In the genomic region with DNA sequence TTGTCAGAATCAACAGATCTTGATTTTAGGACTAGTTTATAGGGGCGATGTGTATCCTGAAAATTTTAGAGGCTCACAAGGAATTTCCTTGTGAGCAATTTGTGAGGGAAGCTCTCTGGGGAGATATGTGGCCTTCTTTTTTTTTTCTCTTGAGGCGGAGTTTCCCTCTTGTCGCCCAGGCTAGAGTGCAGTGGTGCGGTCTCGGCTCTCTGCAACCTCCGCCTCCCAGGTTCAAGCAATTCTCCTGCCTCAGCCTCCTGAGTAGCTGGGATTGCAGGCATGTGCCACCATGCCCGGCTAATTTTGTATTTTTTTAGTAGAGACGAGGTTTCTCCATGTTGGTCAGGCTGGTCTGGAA, we compare ENCODE assay signal across 8 cellular contexts. TPM values are rescaled to one million over a fixed set of nuclear protein-coding genes. Genes with fewer than 3 reads are reported as not detected.
DNase-seq lines count a peak whose midpoint lies in the region; ATAC-seq and TF ChIP-seq lines count a peak whose summit lies in the region.
"Not testable (repeated sequence)": the region's sequence is repeated elsewhere in the genome, so short reads cannot be mapped to it uniquely, and the experiment has no call there.

No MANE protein-coding gene starts in this region.

- H3K9ac ChIP-seq in HUES64 (ENCODE audit: low read depth, low read length), result not testable (repeated sequence)

- DNase-seq in CD8-positive, alpha-beta memory T cell; SJCRH30; activated T-cell treated with anti-CD3 and anti-CD28 coated beads, Interleukin-2, amount 50 U/mL, for 24 hours; breast epithelium (ENCODE audit: low spot score in 2 of 2); left ventricle myocardium inferior; neural crest cell (ENCODE audit: low read depth, low spot score); upper lobe of right lung: not testable (repeated sequence)

- not testable (repeated sequence) for H3K27me3 ChIP-seq in CD8-positive, alpha-beta memory T cell (ENCODE audit: insufficient read depth, low read length, poor library complexity, severe bottlenecking); HUES64 (ENCODE audit: insufficient read depth, low read length); SJCRH30; breast epithelium; left ventricle myocardium inferior (ENCODE audit: low read depth); upper lobe of right lung

- H3K4me3 ChIP-seq in CD8-positive, alpha-beta memory T cell (ENCODE audit: low read length), result not testable (repeated sequence)
- H3K4me3 ChIP-seq in HUES64 (ENCODE audit: low read length), result peak overlapping the region; percentile 94
- H3K4me3 ChIP-seq in SJCRH30, result peak overlapping the region; percentile 87; the same call in 1 of the 2 replicates
- H3K4me3 ChIP-seq in breast epithelium, result peak overlapping the region in 2 of 3 donors; percentile 92 to 97
- peak overlapping the region; percentile 98 for H3K4me3 ChIP-seq in left ventricle myocardium inferior
- peak overlapping the region; percentile 75 for H3K4me3 ChIP-seq in upper lobe of right lung

- H3K9me3 Mint-ChIP-seq in CD8-positive, alpha-beta memory T cell; activated T-cell treated with anti-CD3 and anti-CD28 coated beads, Interleukin-2, amount 50 U/mL, for 24 hours; neural crest cell: not testable (repeated sequence)

- POLR2A ChIA-PET in CD8-positive, alpha-beta memory T cell (lab: Charles Lee), result interaction anchor here (0.8 kb wide), 1 partner anchor 199 kb away, joined by 3 read pairs; no protein-coding TSS in a partner anchor

- H3K27ac ChIP-seq in CD8-positive, alpha-beta memory T cell (ENCODE audit: low read depth, low read length); HUES64 (ENCODE audit: low read depth, low read length); SJCRH30; breast epithelium; left ventricle myocardium inferior (replicated peaks); upper lobe of right lung: not testable (repeated sequence)

- H3K36me3 Mint-ChIP-seq in CD8-positive, alpha-beta memory T cell, result peaks cover 4 to 39% (median 7%) of the 10 kb centered on the region in 3 donors
- peaks cover 61% of the 10 kb centered on the region for H3K36me3 Mint-ChIP-seq in activated T-cell treated with anti-CD3 and anti-CD28 coated beads, Interleukin-2, amount 50 U/mL, for 24 hours (ENCODE audit: low read depth)
- H3K36me3 Mint-ChIP-seq in neural crest cell (ENCODE audit: low read depth), result not testable (repeated sequence)

- H3K27ac Mint-ChIP-seq in CD8-positive, alpha-beta memory T cell, result peak overlapping the region in 5 of 8 donors; percentile 42 to 99 (median 98)
- H3K27ac Mint-ChIP-seq in activated T-cell treated with anti-CD3 and anti-CD28 coated beads, Interleukin-2, amount 50 U/mL, for 24 hours, result peak overlapping the region; percentile 100
- H3K27ac Mint-ChIP-seq in neural crest cell (ENCODE audit: unreplicated experiment), result peak overlapping the region; percentile 35

- CTCF ChIA-PET in CD8-positive, alpha-beta memory T cell (lab: Charles Lee), result interaction anchor here (0.9 to 9.2 kb wide), 3 partner anchors 33 to 92 kb away, joined by 3 to 174 read pairs (median 4); no protein-coding TSS in a partner anchor

- ATAC-seq in upper lobe of right lung, result not testable (repeated sequence)

- peak overlapping the region; percentile 42 to 98 (median 96) for H3K4me3 Mint-ChIP-seq in CD8-positive, alpha-beta memory T cell
- H3K4me3 Mint-ChIP-seq in activated T-cell treated with anti-CD3 and anti-CD28 coated beads, Interleukin-2, amount 50 U/mL, for 24 hours, result peak overlapping the region; percentile 97
- H3K4me3 Mint-ChIP-seq in neural crest cell, result peak overlapping the region; percentile 97

- 95% methylated on average over 8 of the region's 8 CpGs for WGBS in HUES64

- peaks cover 26 to 39% (median 34%) of the 10 kb centered on the region in 3 donors for H3K4me1 Mint-ChIP-seq in CD8-positive, alpha-beta memory T cell
- peaks cover 28% of the 10 kb centered on the region for H3K4me1 Mint-ChIP-seq in activated T-cell treated with anti-CD3 and anti-CD28 coated beads, Interleukin-2, amount 50 U/mL, for 24 hours (ENCODE audit: low read depth)
- H3K4me1 Mint-ChIP-seq in neural crest cell, result peaks cover 13% of the 10 kb centered on the region

- not testable (repeated sequence) for TF ChIP-seq POLR2A in breast epithelium (IDR thresholded peaks at IDR 0.05)

- not testable (repeated sequence) for H3K9me3 ChIP-seq in CD8-positive, alpha-beta memory T cell (ENCODE audit: low read length); HUES64 (ENCODE audit: insufficient read depth, low read depth, low read length); SJCRH30 (replicated peaks); breast epithelium; left ventricle myocardium inferior (replicated peaks); upper lobe of right lung

- not testable (repeated sequence) for H3K4me1 ChIP-seq in CD8-positive, alpha-beta memory T cell (ENCODE audit: insufficient read depth, low read length); HUES64 (ENCODE audit: insufficient read depth, low read length); SJCRH30; breast epithelium
- H3K4me1 ChIP-seq in left ventricle myocardium inferior (peaks cover 33% of the 10 kb centered on the region), upper lobe of right lung (peaks cover 13% of the 10 kb centered on the region)

- intact Hi-C loops in breast epithelium (cut with DNase I; ENCODE audit: low total_unique reads); left ventricle myocardium inferior (cut with micrococcal nuclease); upper lobe of right lung (cut with DNase I): not testable (repeated sequence)

- not testable (repeated sequence) for H3K36me3 ChIP-seq in CD8-positive, alpha-beta memory T cell (ENCODE audit: insufficient read depth, low read length); breast epithelium
- H3K36me3 ChIP-seq in HUES64 (ENCODE audit: insufficient read depth, low read length), result peaks cover 33% of the 10 kb centered on the region
- H3K36me3 ChIP-seq in SJCRH30, result peaks cover 30% of the 10 kb centered on the region
- H3K36me3 ChIP-seq in left ventricle myocardium inferior, result peaks cover 36% of the 10 kb centered on the region
- peaks cover 37% of the 10 kb centered on the region for H3K36me3 ChIP-seq in upper lobe of right lung

- not testable (repeated sequence) for TF ChIP-seq CTCF in breast epithelium (IDR thresholded peaks at IDR 0.05); left ventricle myocardium inferior (IDR thresholded peaks at IDR 0.05; ENCODE audit: borderline replicate concordance); neural crest cell (conservative IDR thresholded peaks at IDR 0.05); upper lobe of right lung (IDR thresholded peaks at IDR 0.05)

- H3K27me3 Mint-ChIP-seq in CD8-positive, alpha-beta memory T cell; activated T-cell treated with anti-CD3 and anti-CD28 coated beads, Interleukin-2, amount 50 U/mL, for 24 hours; neural crest cell (ENCODE audit: low read depth): not testable (repeated sequence)

RNA-seq across cellular contexts. Expression of gene NUP85, which starts 1.6 kb away (rescaled TPM):
- 100 to 1,000 TPM; 147 to 152 TPM for total RNA-seq in CD8-positive, alpha-beta memory T cell
- 39.0 TPM for polyA plus RNA-seq in CD8-positive, alpha-beta memory T cell
- polyA plus RNA-seq in HUES64 (2013, experiment 1 of 2), result 64.5 TPM
- polyA plus RNA-seq in HUES64 (2013, experiment 2 of 2), result 66.4 TPM
- total RNA-seq in SJCRH30 (2014; rRNA removed; shearing (Covaris generic)), result 95.4 and 103 TPM in 2 replicates
- total RNA-seq in breast epithelium (10 to 100 TPM; 37.1 to 40.2 (median 37.7) TPM), left ventricle myocardium inferior (21.2 TPM), neural crest cell (122 and 126 TPM in 2 replicates), upper lobe of right lung (63.7 TPM)

RNA-seq across cellular contexts. Expression of gene SUMO2, which starts 24.3 kb away (rescaled TPM):
- 100 to 1,000 TPM; 653 to 687 TPM for total RNA-seq in CD8-positive, alpha-beta memory T cell
- polyA plus RNA-seq in CD8-positive, alpha-beta memory T cell, result 405 TPM
- polyA plus RNA-seq in HUES64 (2013, experiment 1 of 2), result 510 TPM
- polyA plus RNA-seq in HUES64 (2013, experiment 2 of 2), result 550 TPM
- total RNA-seq in SJCRH30 (2014; rRNA removed; shearing (Covaris generic)), result 433 and 472 TPM in 2 replicates
- total RNA-seq in breast epithelium, result 10 to 100 TPM; 68.8 to 78.6 (median 74.6) TPM
- total RNA-seq in left ventricle myocardium inferior, result 183 TPM
- 773 and 776 TPM in 2 replicates for total RNA-seq in neural crest cell
- total RNA-seq in upper lobe of right lung, result 316 TPM

RNA-seq across cellular contexts. Expression of gene JPT1, which starts 52.7 kb away (rescaled TPM):
- 100 to 1,000 TPM; 189 to 200 TPM for total RNA-seq in CD8-positive, alpha-beta memory T cell
- polyA plus RNA-seq in CD8-positive, alpha-beta memory T cell, result 123 TPM
- 301 TPM for polyA plus RNA-seq in HUES64 (2013, experiment 1 of 2)
- polyA plus RNA-seq in HUES64 (2013, experiment 2 of 2), result 296 TPM
- total RNA-seq in SJCRH30 (2014; rRNA removed; shearing (Covaris generic)), result 313 and 320 TPM in 2 replicates
- total RNA-seq in breast epithelium (10 to 100 TPM in 2 of 3 donors, 1 to 10 TPM in 1; 9.9 to 30.5 (median 24.9) TPM), left ventricle myocardium inferior (13.8 TPM), neural crest cell (319 and 334 TPM in 2 replicates), upper lobe of right lung (47.8 TPM)

RNA-seq across cellular contexts. Expression of gene GGA3, which starts 54.4 kb away (rescaled TPM):
- 10 to 100 TPM; 73.2 to 75.1 TPM for total RNA-seq in CD8-positive, alpha-beta memory T cell
- polyA plus RNA-seq in CD8-positive, alpha-beta memory T cell, result 17.6 TPM
- 26.4 TPM for polyA plus RNA-seq in HUES64 (2013, experiment 1 of 2)
- 30.3 TPM for polyA plus RNA-seq in HUES64 (2013, experiment 2 of 2)
- total RNA-seq in SJCRH30 (2014; rRNA removed; shearing (Covaris generic)), result 21.8 and 26.6 TPM in 2 replicates
- total RNA-seq in breast epithelium, result 10 to 100 TPM; 20.0 to 35.0 (median 32.8) TPM
- 18.8 TPM for total RNA-seq in left ventricle myocardium inferior
- total RNA-seq in neural crest cell, result 57.2 and 59.0 TPM in 2 replicates
- 52.7 TPM for total RNA-seq in upper lobe of right lung

RNA-seq across cellular contexts. Expression of gene MRPS7, which starts 54.6 kb away (rescaled TPM):
- 100 to 1,000 TPM; 101 to 102 TPM for total RNA-seq in CD8-positive, alpha-beta memory T cell
- 123 TPM for polyA plus RNA-seq in CD8-positive, alpha-beta memory T cell
- 97.2 TPM for polyA plus RNA-seq in HUES64 (2013, experiment 1 of 2)
- 95.4 TPM for polyA plus RNA-seq in HUES64 (2013, experiment 2 of 2)
- total RNA-seq in SJCRH30 (2014; rRNA removed; shearing (Covaris generic)), result 123 and 142 TPM in 2 replicates
- total RNA-seq in breast epithelium, result 10 to 100 TPM; 37.0 to 46.5 (median 40.1) TPM
- total RNA-seq in left ventricle myocardium inferior, result 115 TPM
- 84.7 and 86.4 TPM in 2 replicates for total RNA-seq in neural crest cell
- total RNA-seq in upper lobe of right lung, result 34.7 TPM

Comparison
In these comparisons a context has a peak if more than half of its experiments do, and no peak if none do; other contexts are left out.
1. H3K27ac Mint-ChIP-seq: peak in every context shown above with its lines; median percentile 100 in activated T-cell treated with anti-CD3 and anti-CD28 coated beads, Interleukin-2, amount 50 U/mL, for 24 hours; 98 in CD8-positive, alpha-beta memory T cell; 35 in neural crest cell.